ENCODE assay signal across 1 cellular context in genomic region chr11:67441082-67441683, GRCh38.
TF ChIP-seq lines count a peak whose summit lies in the region.

No MANE protein-coding gene starts in this region.

TF ChIP-seq in K562, 482 proteins besides CTCF, POLR2A, EP300 and RAD21:
- TF ChIP-seq POLR2G (IDR thresholded peaks at IDR 0.05; ENCODE audit: low read depth, low read length) (peak; percentile 60), HMGN3 (IDR thresholded peaks at IDR 0.05; ENCODE audit: borderline replicate concordance, extremely low read depth, insufficient read length, low read depth, low read length) (peak; percentile 13), GTF2A2 (tag; IDR thresholded peaks at IDR 0.05) (no peak), ZNF77 (CRISPR knock-in tag; IDR thresholded peaks at IDR 0.05) (no peak), ZNF232 (CRISPR knock-in tag; IDR thresholded peaks at IDR 0.05) (no peak), GTF2F1 (IDR thresholded peaks at IDR 0.05; ENCODE audit: low read depth, low read length) (no peak), POLR2AphosphoS5 (IDR thresholded peaks at IDR 0.05; ENCODE audit: control insufficient read depth, insufficient read depth, low read depth, low read length) (peak; percentile 17; the same call in 1 of the 2 replicates), POLR3A (IDR thresholded peaks at IDR 0.05; ENCODE audit: borderline replicate concordance, extremely low read depth, insufficient read depth, insufficient read length) (no peak), FOXJ2 (tag; IDR thresholded peaks at IDR 0.05) (no peak), HOMEZ (CRISPR knock-in tag; IDR thresholded peaks at IDR 0.05) (no peak), TFE3 (CRISPR knock-in tag; IDR thresholded peaks at IDR 0.05) (no peak), HNRNPL (IDR thresholded peaks at IDR 0.05; ENCODE audit: low read depth, low read length) (0 out of 2 replicates have a peak, but pooled peaks have one; percentile 38), MAZ (CRISPR knock-in tag; conservative IDR thresholded peaks at IDR 0.05 in 1 of 2, IDR thresholded peaks at IDR 0.05 in 1 of 2) (no peak), E4F1 (CRISPR knock-in tag; IDR thresholded peaks at IDR 0.05; ENCODE audit: borderline replicate concordance) (no peak), SOX6 (IDR thresholded peaks at IDR 0.05) (no peak), ZNF408 (CRISPR knock-in tag; IDR thresholded peaks at IDR 0.05; ENCODE audit: low read depth) (no peak), RBFOX2 (IDR thresholded peaks at IDR 0.05; ENCODE audit: low read depth, low read length) (0 out of 2 replicates have a peak, but pooled peaks have one; percentile 30), PHB2 (IDR thresholded peaks at IDR 0.05; ENCODE audit: low read depth) (no peak), ZSCAN29 (IDR thresholded peaks at IDR 0.05) (no peak), ZBTB33 (CRISPR knock-in tag; IDR thresholded peaks at IDR 0.05) (peak; percentile 85), LEF1 (IDR thresholded peaks at IDR 0.05) (no peak), FIP1L1 (IDR thresholded peaks at IDR 0.05; ENCODE audit: low read depth, low read length, poor library complexity, severe bottlenecking) (peak; percentile 13), BHLHE40 (IDR thresholded peaks at IDR 0.05; ENCODE audit: low read length) (no peak)
